Comparison of ENCODE assay signal across 23 cellular contexts in genomic region chr1:165527251-165527650, GRCh38. TPM values are rescaled to one million over a fixed set of nuclear protein-coding genes. Genes with fewer than 3 reads are reported as not detected.
DNase-seq lines count a peak whose midpoint lies in the region; ATAC-seq and TF ChIP-seq lines count a peak whose summit lies in the region.
"Had no signal": no experiment of that assay in that cellular context is flagged by ENCODE, and none has a peak within 500 bp of the region (broad histone marks: within the 10 kb centered on the region; RNA-seq: fewer than 3 reads in every experiment).

No MANE protein-coding gene starts in this region.

- H3K27ac ChIP-seq in BLaER1, result no peak overlapping the region
- H3K27ac ChIP-seq in SK-N-MC, result no peak overlapping the region
- H3K27ac ChIP-seq: A549 had no signal

- peaks cover 5% of the 10 kb centered on the region; the same call in 1 of the 2 replicates for H3K4me1 ChIP-seq in BLaER1
- H3K4me1 ChIP-seq: A549, BE2C had no signal

- no peaks in the 10 kb centered on the region for H3K27me3 ChIP-seq in BLaER1
- H3K27me3 ChIP-seq: BE2C had no signal

- H3K9me3 ChIP-seq in BLaER1 (peaks cover 4% of the 10 kb centered on the region; the same call in 1 of the 2 replicates), SK-N-MC (ENCODE audit: low read depth, low read length) (no peaks in the 10 kb centered on the region)
- H3K9me3 ChIP-seq: A549, BE2C had no signal

- H3K4me2 ChIP-seq in BLaER1, result peak overlapping the region; percentile 19; the same call in 1 of the 2 replicates

- TF ChIP-seq CTCF in NB4 (IDR thresholded peaks at IDR 0.05; ENCODE audit: low read depth, low read length), result no peak

- DNase-seq in Jurkat, Clone E6-1 (ENCODE audit: low read depth, low spot score), result peak; percentile 32
- DNase-seq in NB4 (ENCODE audit: low read depth), result peak; percentile 50
- no peak for DNase-seq in SK-N-MC (ENCODE audit: low read depth, low spot score)
- DNase-seq in activated effector memory CD4-positive, alpha-beta T cell treated with anti-CD3 and anti-CD28 coated beads, Interleukin-2, amount 50 U/mL, for 16 hours, result no peak
- no peak for DNase-seq in activated T-cell treated with anti-CD3 and anti-CD28 coated beads, Interleukin-2, amount 50 U/mL, for 1 hour
- no peak for DNase-seq in posterior vena cava (ENCODE audit: low spot score)
- DNase-seq: BE2C; CD4-positive, CD25-positive, alpha-beta regulatory T cell; COR-L47; DMS 273 treated with DMSO at 0.1 percent for 48 hours; H7; KG1; NCI-H1092; NCI-H1436; NCI-H226; NCI-H748 treated with DMSO at 0.1 percent for 48 hours; PC-3; T-cell had no signal

- intact Hi-C loops in posterior vena cava (cut with DNase I), result no loop called here

- no peak for ATAC-seq in HG02763 (IDR thresholded peaks at IDR 0.05; ENCODE audit: unreplicated experiment)
- ATAC-seq: A549, PC-3, SK-N-SH treated with all-trans-retinoic acid at 6 μM for 48 hours, T-cell had no signal

- TF ChIP-seq POLR2A in NB4 (IDR thresholded peaks at IDR 0.05; ENCODE audit: extremely low read depth, insufficient read length), result no peak

- no peak overlapping the region for H3K9ac ChIP-seq in BLaER1
- no peak overlapping the region for H3K9ac ChIP-seq in SK-N-MC (ENCODE audit: insufficient read length)

- no peaks in the 10 kb centered on the region for H4K20me1 ChIP-seq in BLaER1

- H3K36me3 ChIP-seq in BLaER1, result no peaks in the 10 kb centered on the region
- no peaks in the 10 kb centered on the region for H3K36me3 ChIP-seq in SK-N-MC (ENCODE audit: insufficient read depth, low read length)
- H3K36me3 ChIP-seq: BE2C had no signal

- H3K4me3 ChIP-seq in BLaER1 (no peak overlapping the region), NB4 (ENCODE audit: low read depth, low read length) (no peak overlapping the region), SK-N-MC (peak overlapping the region; percentile 44)
- no peak overlapping the region for H3K4me3 ChIP-seq in Jurkat, Clone E6-1 (ENCODE audit: low read length)
- H3K4me3 ChIP-seq: A549 had no signal

RNA-seq across cellular contexts. Expression of gene LRRC52, which starts 16.5 kb away (rescaled TPM):
- polyA plus RNA-seq in Jurkat, Clone E6-1 (2012; ENCODE audit: insufficient read depth, insufficient read length), result not detected
- total RNA-seq in posterior vena cava, result not detected
- total RNA-seq: CD4-positive, CD25-positive, alpha-beta regulatory T cell; H7; PC-3; RPMI7951; T-cell had no signal
- polyA plus RNA-seq: A549; CD4-positive, CD25-positive, alpha-beta regulatory T cell had no signal

Comparison
In these comparisons a context has a peak if more than half of its experiments do, and no peak if none do; other contexts are left out.
1. DNase-seq: peak in Jurkat, Clone E6-1 (single experiment) and NB4 (single experiment); none in SK-N-MC (single experiment), activated effector memory CD4-positive, alpha-beta T cell treated with anti-CD3 and anti-CD28 coated beads, Interleukin-2, amount 50 U/mL, for 16 hours (single experiment), activated T-cell treated with anti-CD3 and anti-CD28 coated beads, Interleukin-2, amount 50 U/mL, for 1 hour (single experiment) and posterior vena cava (single experiment).